In genomic region chr17:21043296-21044232, GRCh38 we compare ENCODE assay signal across 1 cellular context.
A peak's percentile ranks its signal among the peaks of the same experiment; 100 is the strongest.
TF ChIP-seq lines count a peak whose summit lies in the region.

No MANE protein-coding gene starts in this region.

TF ChIP-seq in GM12878, 131 proteins besides CTCF, POLR2A, EP300 and RAD21 (continued from another document and continues in another):
- TF ChIP-seq E4F1 (IDR thresholded peaks at IDR 0.05; ENCODE audit: borderline replicate concordance, partially characterized antibody) = no peak
- peak; percentile 88 for TF ChIP-seq DPF2 (IDR thresholded peaks at IDR 0.05)
- TF ChIP-seq ZBTB4 (CRISPR knock-in tag; IDR thresholded peaks at IDR 0.05) = no peak
- peak; percentile 17 for TF ChIP-seq BCL3 (IDR thresholded peaks at IDR 0.05; ENCODE audit: borderline replicate concordance, insufficient read depth, low read depth, low read length, poor library complexity, severe bottlenecking)
- 0 out of 2 replicates have a peak, but pooled peaks have one; percentile 19 for TF ChIP-seq MAX (IDR thresholded peaks at IDR 0.05; ENCODE audit: low read depth, low read length)
- TF ChIP-seq IKZF1 (conservative IDR thresholded peaks at IDR 0.05) = peak; percentile 89
- TF ChIP-seq KDM1A (IDR thresholded peaks at IDR 0.05; ENCODE audit: borderline replicate concordance) = no peak
- peak; percentile 99 for TF ChIP-seq ZNF207 (IDR thresholded peaks at IDR 0.05; ENCODE audit: borderline replicate concordance)
- no peak for TF ChIP-seq ZBTB11 (CRISPR knock-in tag; IDR thresholded peaks at IDR 0.05)
- no peak for TF ChIP-seq SPI1 (IDR thresholded peaks at IDR 0.05; ENCODE audit: borderline replicate concordance, insufficient read depth, low read depth, low read length)
- TF ChIP-seq NFYA (IDR thresholded peaks at IDR 0.05; ENCODE audit: borderline replicate concordance, low read depth, low read length) = no peak
- TF ChIP-seq USF2 (IDR thresholded peaks at IDR 0.05; ENCODE audit: borderline replicate concordance, low read depth, low read length) = no peak
- TF ChIP-seq REST (IDR thresholded peaks at IDR 0.05; ENCODE audit: low read depth, low read length) = no peak; the same call in 1 of the 2 replicates
- peak; percentile 67 to 97 for TF ChIP-seq EGR1 (IDR thresholded peaks at IDR 0.05; ENCODE audit: borderline replicate concordance in 1 of 2, low read depth in 2 of 2, low read length in 2 of 2)
- peak; percentile 89 for TF ChIP-seq KLF5 (IDR thresholded peaks at IDR 0.05; ENCODE audit: partially characterized antibody)
- TF ChIP-seq NFXL1 (IDR thresholded peaks at IDR 0.05; ENCODE audit: borderline replicate concordance) = no peak
- TF ChIP-seq MXI1 (IDR thresholded peaks at IDR 0.05; ENCODE audit: low read depth, low read length) = peak; percentile 75
- TF ChIP-seq POLR2AphosphoS5 (IDR thresholded peaks at IDR 0.05; ENCODE audit: low read length) = peak; percentile 51; the same call in 1 of the 2 replicates
- TF ChIP-seq TAF1 (IDR thresholded peaks at IDR 0.05; ENCODE audit: borderline replicate concordance, low read depth, low read length) = 0 out of 2 replicates have a peak, but pooled peaks have one; percentile 13
- peak; percentile 57; the same call in 1 of the 2 replicates for TF ChIP-seq ATF7 (IDR thresholded peaks at IDR 0.05; ENCODE audit: low read depth)
- peak; percentile 96; the same call in 1 of the 2 replicates for TF ChIP-seq STAT1 (conservative IDR thresholded peaks at IDR 0.05)
- TF ChIP-seq ZBTB40 (IDR thresholded peaks at IDR 0.05; ENCODE audit: borderline replicate concordance) = peak; percentile 50; the same call in 1 of the 2 replicates
- no peak for TF ChIP-seq CHD4 (IDR thresholded peaks at IDR 0.05)
- no peak for TF ChIP-seq ASH2L (IDR thresholded peaks at IDR 0.05; ENCODE audit: borderline replicate concordance, low read depth)
- peak; percentile 47; the same call in 1 of the 2 replicates for TF ChIP-seq MTA2 (IDR thresholded peaks at IDR 0.05; ENCODE audit: low read depth)
- TF ChIP-seq ZNF274 (IDR thresholded peaks at IDR 0.05; ENCODE audit: insufficient read depth, insufficient read length) = no peak
- TF ChIP-seq EZH2 (IDR thresholded peaks at IDR 0.05; ENCODE audit: borderline replicate concordance, control insufficient read depth, low read depth, low read length) = no peak
- no peak for TF ChIP-seq NFIC (IDR thresholded peaks at IDR 0.05; ENCODE audit: low read depth, low read length)
- no peak for TF ChIP-seq NRF1 (conservative IDR thresholded peaks at IDR 0.05; ENCODE audit: low read depth, low read length)
- peak; percentile 34; the same call in 1 of the 2 replicates for TF ChIP-seq ATF2 (IDR thresholded peaks at IDR 0.05; ENCODE audit: low read length)
- no peak for TF ChIP-seq IRF5 (IDR thresholded peaks at IDR 0.05; ENCODE audit: borderline replicate concordance)
- peak; percentile 32 for TF ChIP-seq CREB1 (IDR thresholded peaks at IDR 0.05; ENCODE audit: low read depth)
